3 cellular contexts compared by ENCODE assay signal in genomic region chr12:111588010-111588409, GRCh38.
TF ChIP-seq lines count a peak whose summit lies in the region.

No MANE protein-coding gene starts in this region.

TF ChIP-seq in GM23338, 12 proteins besides CTCF, POLR2A, EP300 and RAD21:
- TF ChIP-seq POLR2AphosphoS5 (IDR thresholded peaks at IDR 0.05; ENCODE audit: low read depth), result no peak
- no peak for TF ChIP-seq JUNB (IDR thresholded peaks at IDR 0.05; ENCODE audit: unreplicated experiment)
- TF ChIP-seq ZNF462 (CRISPR knock-in tag; IDR thresholded peaks at IDR 0.05), result no peak
TF ChIP-seq in GM23338: peak in this region for 0.

TF ChIP-seq in K562, 482 proteins besides CTCF, POLR2A, EP300 and RAD21:
- no peak for TF ChIP-seq ZNF780A (CRISPR knock-in tag; IDR thresholded peaks at IDR 0.05)
- no peak for TF ChIP-seq KAT8 (IDR thresholded peaks at IDR 0.05; ENCODE audit: low read depth)
- no peak for TF ChIP-seq ZNF740 (CRISPR knock-in tag; IDR thresholded peaks at IDR 0.05)
- TF ChIP-seq ZNF740 (tag; IDR thresholded peaks at IDR 0.05), result no peak
- TF ChIP-seq JUNB (CRISPR knock-in tag; conservative IDR thresholded peaks at IDR 0.05), result no peak
- TF ChIP-seq SETDB1 (IDR thresholded peaks at IDR 0.05; ENCODE audit: low read length), result no peak
- TF ChIP-seq RFX1 (IDR thresholded peaks at IDR 0.05), result no peak
- no peak for TF ChIP-seq MAFF (IDR thresholded peaks at IDR 0.05; ENCODE audit: low read length)
- no peak for TF ChIP-seq HSF4 (CRISPR knock-in tag; IDR thresholded peaks at IDR 0.05; ENCODE audit: borderline replicate concordance)
- TF ChIP-seq ZNF589 (CRISPR knock-in tag; IDR thresholded peaks at IDR 0.05; ENCODE audit: low read depth), result no peak
TF ChIP-seq in K562: peak in this region for 0.

TF ChIP-seq in HepG2, 621 proteins besides CTCF, POLR2A, EP300 and RAD21:
- TF ChIP-seq ZNF121 (CRISPR knock-in tag; IDR thresholded peaks at IDR 0.05) (no peak), SNAI1 (CRISPR knock-in tag; IDR thresholded peaks at IDR 0.05; ENCODE audit: borderline replicate concordance) (no peak), GATA4 (IDR thresholded peaks at IDR 0.05; ENCODE audit: borderline replicate concordance, low read depth) (no peak), ZNF33A (CRISPR knock-in tag; IDR thresholded peaks at IDR 0.05; ENCODE audit: borderline replicate concordance) (no peak), ZNF570 (CRISPR knock-in tag; IDR thresholded peaks at IDR 0.05; ENCODE audit: borderline replicate concordance) (no peak), FOXP1 (IDR thresholded peaks at IDR 0.05) (no peak), FOXP1 (CRISPR knock-in tag; IDR thresholded peaks at IDR 0.05) (no peak), AGO2 (optimal IDR thresholded peaks at IDR 0.05; ENCODE audit: low read depth, low read length) (no peak)
